22 cellular contexts compared by ENCODE assay signal in genomic region chr5:178336889-178337785, GRCh38.
DNase-seq lines count a peak whose midpoint lies in the region; FAIRE-seq and TF ChIP-seq lines count a peak whose summit lies in the region.
"Had no signal": no experiment of that assay in that cellular context is flagged by ENCODE, and none has a peak within 500 bp of the region (broad histone marks: within the 10 kb centered on the region; RNA-seq: fewer than 3 reads in every experiment).

No MANE protein-coding gene starts in this region.

- CTCF ChIA-PET in H1 (lab: Charles Lee; ENCODE audit: partially characterized antibody): interaction anchor here (0.8 to 1.2 kb wide), 3 partner anchors 53 to 268 kb away, joined by 3 read pairs; no protein-coding TSS in a partner anchor

- no peak overlapping the region for H2BK15ac ChIP-seq in H9 (ENCODE audit: low read depth, low read length)
- H2BK15ac ChIP-seq in H1 (ENCODE audit: low read length): peak overlapping the region; percentile 92; the same call in 1 of the 2 replicates

- no peaks in the 10 kb centered on the region for H3K36me3 ChIP-seq in H1 (ENCODE audit: control insufficient read depth in 2 of 4, insufficient read depth in 4 of 4, low read length in 3 of 4)
- no peaks in the 10 kb centered on the region for H3K36me3 ChIP-seq in WERI-Rb-1
- H3K36me3 ChIP-seq in prostate gland: no peaks in the 10 kb centered on the region
- H3K36me3 ChIP-seq: adrenal gland; BLaER1 treated with 17β-estradiol and CSF1 and Interleukin-3, amounts not matched to agents 10 nM and 100 nM; Peyer's patch; uterus had no signal

- no peak for TF ChIP-seq POLR2A in H1 (IDR thresholded peaks at IDR 0.05; ENCODE audit: control extremely low read depth in 1 of 2, low read depth in 2 of 2, low read length in 2 of 2)
- TF ChIP-seq POLR2A in prostate gland (IDR thresholded peaks at IDR 0.05): no peak

- DNase-seq in NCI-H748 (lab: John Stamatoyannopoulos, UW; ENCODE audit: unreplicated experiment): peak; percentile 17
- no peak for DNase-seq in NCI-H748 treated with DMSO at 0.1 percent for 48 hours (lab: John Stamatoyannopoulos, UW)
- DNase-seq in H9: no peak
- peak in 1 of 2 experiments; percentile 45 for DNase-seq in H1 (ENCODE audit: low read depth in 1 of 2, low spot score in 2 of 2)
- DNase-seq in posterior vena cava (ENCODE audit: low spot score): peak; percentile 80
- DNase-seq in hepatic stellate cell (ENCODE audit: low spot score): no peak
- no peak for DNase-seq in WERI-Rb-1
- DNase-seq in prostate gland (ENCODE audit: low spot score): no peak
- DNase-seq: activated B cell treated with CpG ODN at 0.5 μM for 24 hours; activated CD4-positive, alpha-beta memory T cell treated with anti-CD3 and anti-CD28 coated beads for 36 hours; adrenal gland; dermis blood vessel endothelial cell; foreskin melanocyte; NCI-H2227 treated with DMSO at 0.1 percent for 48 hours; NK-92 treated with Interleukin-12 subunit alpha and Interleukin-12 subunit beta, amount 100 ng/mL, for 24 hours; Peyer's patch; uterus had no signal

- H3K18ac ChIP-seq in H9 (ENCODE audit: insufficient read length, low read depth, low read length): peak overlapping the region; percentile 50
- H3K18ac ChIP-seq in H1 (ENCODE audit: extremely low read depth, low read length): peak overlapping the region; percentile 19; the same call in 1 of the 2 replicates

- H3K27ac Mint-ChIP-seq in H9: peak overlapping the region in 2 of 3 experiments; percentile 28 to 49; a peak in 3 of 7 replicates
- H3K27ac Mint-ChIP-seq: activated B cell treated with CpG ODN at 0.5 μM for 24 hours; activated CD4-positive, alpha-beta memory T cell treated with anti-CD3 and anti-CD28 coated beads for 36 hours; T-helper 2 cell treated with Interferon-gamma antibody and Interleukin-4, amounts not matched to agents 5 μg/mL and 100 μg/mL, for 36 hours had no signal

- H2BK120ac ChIP-seq in H9 (ENCODE audit: low read depth, low read length, poor library complexity, severe bottlenecking) (no peak overlapping the region), H1 (replicated peaks; ENCODE audit: low read depth, low read length) (no peak overlapping the region)

- H3K14ac ChIP-seq in H9 (ENCODE audit: insufficient read depth, low read length) (no peak overlapping the region; the same call in 1 of the 2 replicates), H1 (ENCODE audit: insufficient read length) (no peak overlapping the region)

- H3K4ac ChIP-seq in H9 (ENCODE audit: low read depth, low read length) (no peak overlapping the region), H1 (replicated peaks; ENCODE audit: insufficient read length, low read depth, low read length) (no peak overlapping the region)

- no peak for FAIRE-seq in H1 (lab: Jason Lieb, UNC)
- FAIRE-seq: bronchial epithelial cell, G401.6, keratinocyte had no signal

- TF ChIP-seq RAD21 in H1 (IDR thresholded peaks at IDR 0.05 in 1 of 2, conservative IDR thresholded peaks at IDR 0.05 in 1 of 2; ENCODE audit: low read depth in 2 of 2, low read length in 2 of 2): no peak

- H3K9me3 ChIP-seq in H9 (ENCODE audit: control insufficient read depth, low read depth, low read length): no peaks in the 10 kb centered on the region
- no peaks in the 10 kb centered on the region for H3K9me3 ChIP-seq in H1 (ENCODE audit: insufficient read depth in 2 of 2, low read depth in 1 of 2, low read length in 1 of 2)
- no peaks in the 10 kb centered on the region for H3K9me3 ChIP-seq in WERI-Rb-1 (ENCODE audit: severe bottlenecking)
- H3K9me3 ChIP-seq in prostate gland: no peaks in the 10 kb centered on the region
- H3K9me3 ChIP-seq: adrenal gland; BLaER1 treated with 17β-estradiol and CSF1 and Interleukin-3, amounts not matched to agents 10 nM and 100 nM; Peyer's patch; uterus had no signal

- H3K79me1 ChIP-seq in H9 (ENCODE audit: insufficient read depth, low read depth, low read length, poor library complexity, severe bottlenecking): no peaks in the 10 kb centered on the region
- no peaks in the 10 kb centered on the region for H3K79me1 ChIP-seq in H1 (ENCODE audit: low read depth, low read length)

- H2AFZ ChIP-seq in H9 (ENCODE audit: low read length): no peak overlapping the region
- no peak overlapping the region for H2AFZ ChIP-seq in H1 (ENCODE audit: low read length)

- H3K23me2 ChIP-seq in H9 (ENCODE audit: insufficient read length, low read depth, low read length, poor library complexity, severe bottlenecking): no peaks in the 10 kb centered on the region
- 0 out of 2 replicates have a peak, but pooled peaks cover 1% of the 10 kb centered on the region for H3K23me2 ChIP-seq in H1 (ENCODE audit: low read depth, low read length)

- TF ChIP-seq EP300 in H1 (IDR thresholded peaks at IDR 0.05; ENCODE audit: borderline replicate concordance in 1 of 2, low read depth in 2 of 2, low read length in 2 of 2): no peak

- no peak overlapping the region for H2BK5ac ChIP-seq in H9 (ENCODE audit: insufficient read length, low read length)
- no peak overlapping the region for H2BK5ac ChIP-seq in H1 (ENCODE audit: low read depth, low read length)

- TF ChIP-seq CTCF in H9 (conservative IDR thresholded peaks at IDR 0.05) (no peak), H1 (IDR thresholded peaks at IDR 0.05; ENCODE audit: control extremely low read depth in 1 of 3, insufficient read depth in 1 of 3, low read depth in 1 of 3, low read length in 3 of 3) (no peak), WERI-Rb-1 (IDR thresholded peaks at IDR 0.05; ENCODE audit: low read depth, low read length) (no peak), prostate gland (IDR thresholded peaks at IDR 0.05) (no peak)

- POLR2A ChIA-PET in H1 (lab: Charles Lee; ENCODE audit: partially characterized antibody): no interaction called here

- H4K8ac ChIP-seq in H9 (replicated peaks; ENCODE audit: insufficient read length, low read depth, low read length): no peak overlapping the region
- H4K8ac ChIP-seq in H1 (ENCODE audit: extremely low read depth, insufficient read depth, low read length): peak overlapping the region; percentile 14; the same call in 1 of the 2 replicates

- no peak overlapping the region for H3K4me2 ChIP-seq in H9 (ENCODE audit: insufficient read depth, insufficient read length, low read length)
- H3K4me2 ChIP-seq in H1 (ENCODE audit: insufficient read depth in 1 of 2, low read depth in 2 of 2, low read length in 2 of 2): no peak overlapping the region

- no peaks in the 10 kb centered on the region for H3K27me3 Mint-ChIP-seq in H9 (ENCODE audit: low read depth)

- H3K23ac ChIP-seq in H9 (ENCODE audit: insufficient read length, low read depth, low read length): no peak overlapping the region
- no peak overlapping the region for H3K23ac ChIP-seq in H1 (ENCODE audit: insufficient read length)

- H3K4me3 Mint-ChIP-seq in H9: no peak overlapping the region
- H3K4me3 Mint-ChIP-seq: activated B cell treated with CpG ODN at 0.5 μM for 24 hours; activated CD4-positive, alpha-beta memory T cell treated with anti-CD3 and anti-CD28 coated beads for 36 hours; T-helper 2 cell treated with Interferon-gamma antibody and Interleukin-4, amounts not matched to agents 5 μg/mL and 100 μg/mL, for 36 hours had no signal

- H3T11ph ChIP-seq in H9 (ENCODE audit: low read length): no peak overlapping the region

- no peaks in the 10 kb centered on the region for H3K9me3 Mint-ChIP-seq in H9
- H3K9me3 Mint-ChIP-seq: activated B cell treated with CpG ODN at 0.5 μM for 24 hours; activated CD4-positive, alpha-beta memory T cell treated with anti-CD3 and anti-CD28 coated beads for 36 hours; T-helper 2 cell treated with Interferon-gamma antibody and Interleukin-4, amounts not matched to agents 5 μg/mL and 100 μg/mL, for 36 hours had no signal

- no peak overlapping the region for H2AK5ac ChIP-seq in H9 (ENCODE audit: insufficient read length, low read length)
- no peak overlapping the region for H2AK5ac ChIP-seq in H1 (ENCODE audit: low read depth, low read length)

- H3K56ac ChIP-seq in H9 (ENCODE audit: insufficient read length, low read depth, low read length): no peak overlapping the region
- no peak overlapping the region for H3K56ac ChIP-seq in H1 (replicated peaks; ENCODE audit: insufficient read length, low read depth, low read length)

- no peak overlapping the region for H2BK20ac ChIP-seq in H9 (ENCODE audit: low read depth, low read length, poor library complexity, severe bottlenecking)
- no peak overlapping the region for H2BK20ac ChIP-seq in H1 (ENCODE audit: low read length)

- H3K79me2 ChIP-seq in H9 (ENCODE audit: insufficient read depth, low read length): no peaks in the 10 kb centered on the region
- H3K79me2 ChIP-seq in H1 (ENCODE audit: control insufficient read depth in 1 of 2, insufficient read depth in 2 of 2, low read length in 2 of 2): no peaks in the 10 kb centered on the region

- WGBS in H9 (ENCODE audit: extremely low coverage, insufficient read length, low lambda C conversion rate): no CpG with 5 or more reads among the region's 33 CpGs
- WGBS in H1 (ENCODE audit: extremely low coverage in 1 of 2, insufficient coverage in 1 of 2, insufficient read length in 1 of 2, insufficient replicate concordance in 2 of 2, low coverage in 1 of 2, low lambda C conversion rate in 2 of 2, missing lambda C conversion rate in 1 of 2), 2 experiments: 81% methylated on average over 33 of the region's 33 CpGs; no CpG with 5 or more reads in 1 of the 2 experiments
- WGBS in prostate gland: 50% methylated on average over 33 of the region's 33 CpGs

- H3K9ac ChIP-seq in H9 (ENCODE audit: extremely low read depth, insufficient read length, low read length): no peak overlapping the region
- no peak overlapping the region; a peak in 1 of 7 replicates for H3K9ac ChIP-seq in H1 (replicated peaks in 1 of 4; ENCODE audit: extremely low read depth in 1 of 4, low read depth in 3 of 4, low read length in 3 of 4)
- H3K9ac ChIP-seq: BLaER1 treated with 17β-estradiol and CSF1 and Interleukin-3, amounts not matched to agents 10 nM and 100 nM had no signal

- intact Hi-C loops in posterior vena cava (cut with DNase I) (no loop called here), prostate gland (cut with DNase I) (no loop called here)

- no peaks in the 10 kb centered on the region for H3K27me3 ChIP-seq in H9 (ENCODE audit: insufficient read depth, low read length)
- H3K27me3 ChIP-seq in H1 (replicated peaks in 1 of 4; ENCODE audit: control insufficient read depth in 3 of 4, extremely low read depth in 1 of 4, insufficient read depth in 3 of 4, low read length in 3 of 4): no peaks in the 10 kb centered on the region
- no peaks in the 10 kb centered on the region for H3K27me3 ChIP-seq in WERI-Rb-1 (ENCODE audit: insufficient read depth, low read depth, severe bottlenecking)
- H3K27me3 ChIP-seq in prostate gland (replicated peaks; ENCODE audit: insufficient read depth): no peaks in the 10 kb centered on the region
- H3K27me3 ChIP-seq: adrenal gland; BLaER1 treated with 17β-estradiol and CSF1 and Interleukin-3, amounts not matched to agents 10 nM and 100 nM; Peyer's patch; uterus had no signal

- H4K20me1 ChIP-seq in H9 (ENCODE audit: control insufficient read depth, insufficient read depth, insufficient read length): no peaks in the 10 kb centered on the region
- peaks cover 0 to 2% of the 10 kb centered on the region in 2 experiments for H4K20me1 ChIP-seq in H1 (replicated peaks in 1 of 2; ENCODE audit: control insufficient read depth in 1 of 2, insufficient read depth in 2 of 2, low read length in 2 of 2)

- H4K91ac ChIP-seq in H9 (ENCODE audit: insufficient read length, low read depth, low read length) (no peak overlapping the region), H1 (replicated peaks; ENCODE audit: insufficient read length, low read length) (no peak overlapping the region)

- peaks cover 7 to 14% of the 10 kb centered on the region in 2 experiments for H3K4me1 Mint-ChIP-seq in H9
- H3K4me1 Mint-ChIP-seq: activated B cell treated with CpG ODN at 0.5 μM for 24 hours had no signal

- H2BK12ac ChIP-seq in H9 (ENCODE audit: insufficient read length, low read depth, low read length) (no peak overlapping the region), H1 (ENCODE audit: low read depth, low read length) (0 out of 2 replicates have a peak overlapping the region, but pooled peaks have one; percentile 50)

- no peak overlapping the region for H3K27ac ChIP-seq in H9 (ENCODE audit: insufficient read length, low read depth, low read length)
- H3K27ac ChIP-seq in H1 (ENCODE audit: low read depth, low read length): no peak overlapping the region
- H3K27ac ChIP-seq in WERI-Rb-1: no peak overlapping the region
- no peak overlapping the region for H3K27ac ChIP-seq in prostate gland
- H3K27ac ChIP-seq: adrenal gland; BLaER1 treated with 17β-estradiol and CSF1 and Interleukin-3, amounts not matched to agents 10 nM and 100 nM; Peyer's patch; uterus had no signal

- H4K5ac ChIP-seq in H9 (ENCODE audit: insufficient read length, low read depth, low read length) (no peak overlapping the region), H1 (ENCODE audit: insufficient read length, low read depth, low read length) (no peak overlapping the region)

- H3K4me3 ChIP-seq in H1 (ENCODE audit: extremely low read depth in 1 of 4, insufficient read depth in 2 of 4, low read depth in 3 of 4, low read length in 4 of 4) (no peak overlapping the region), WERI-Rb-1 (ENCODE audit: low read depth, low read length) (no peak overlapping the region), prostate gland (no peak overlapping the region)
- H3K4me3 ChIP-seq: adrenal gland; BLaER1 treated with 17β-estradiol and CSF1 and Interleukin-3, amounts not matched to agents 10 nM and 100 nM; Peyer's patch; uterus had no signal

- H3K4me1 ChIP-seq in H9 (ENCODE audit: insufficient read depth, low read length) (0 out of 2 replicates have a peak, but pooled peaks cover 2% of the 10 kb centered on the region), H1 (replicated peaks in 1 of 4; ENCODE audit: control insufficient read depth in 3 of 4, insufficient read depth in 4 of 4, low read length in 3 of 4) (peaks cover 0 to 5% (median 0%) of the 10 kb centered on the region in 4 experiments; a peak in 1 of 7 replicates), prostate gland (replicated peaks) (peaks cover under 1% of the 10 kb centered on the region)
- H3K4me1 ChIP-seq: adrenal gland, uterus had no signal

- no peaks in the 10 kb centered on the region for H3K36me3 Mint-ChIP-seq in H9 (ENCODE audit: insufficient read depth in 1 of 3, low read depth in 3 of 3)
- H3K36me3 Mint-ChIP-seq: activated CD4-positive, alpha-beta memory T cell treated with anti-CD3 and anti-CD28 coated beads for 36 hours had no signal

Comparison
In these comparisons a context has a peak if more than half of its experiments do, and no peak if none do; other contexts are left out.
1. DNase-seq: peak in NCI-H748 (single experiment) and posterior vena cava (single experiment); none in NCI-H748 treated with DMSO at 0.1 percent for 48 hours (single experiment), H9 (single experiment), hepatic stellate cell (single experiment), WERI-Rb-1 (single experiment) and prostate gland (single experiment).